ENCODE assay signal across 16 cellular contexts in genomic region chr2:191190861-191191552, GRCh38. TPM values are rescaled to one million over a fixed set of nuclear protein-coding genes. Genes with fewer than 3 reads are reported as not detected.
A peak's percentile ranks its signal among the peaks of the same experiment; 100 is the strongest.
DNase-seq lines count a peak whose midpoint lies in the region; ATAC-seq, FAIRE-seq and TF ChIP-seq lines count a peak whose summit lies in the region.
"Had no signal": no experiment of that assay in that cellular context is flagged by ENCODE, and none has a peak within 500 bp of the region (broad histone marks: within the 10 kb centered on the region; RNA-seq: fewer than 3 reads in every experiment).

No MANE protein-coding gene starts in this region.

- intact Hi-C loops in HepG2 (cut with micrococcal nuclease; ENCODE audit: unreplicated experiment), result no loop called here
- intact Hi-C loops in right lobe of liver (cut with DNase I), result no loop called here
- intact Hi-C loops in GM12878 (cut with micrococcal nuclease; ENCODE audit: unreplicated experiment), result no loop called here

- no peak overlapping the region for H2BK120ac ChIP-seq in mesenchymal stem cell (ENCODE audit: low read depth, low read length)

- no peak overlapping the region for H3K18ac ChIP-seq in mesenchymal stem cell (ENCODE audit: low read depth in 1 of 2, low read length in 2 of 2)

- RAD21 ChIA-PET in GM12878 (lab: Charles Lee; ENCODE audit: unreplicated experiment), result no interaction called here

- H3K4me1 ChIP-seq in HepG2 (ENCODE audit: insufficient read depth, low read length) (0 out of 2 replicates have a peak, but pooled peaks cover 12% of the 10 kb centered on the region), right lobe of liver (peaks cover 0 to 17% (median 0%) of the 10 kb centered on the region in 4 donors), GM12878 (ENCODE audit: control insufficient read depth, insufficient read depth, low read length) (peaks cover 18% of the 10 kb centered on the region), mesenchymal stem cell (ENCODE audit: control insufficient read depth, insufficient read depth, low read depth, low read length) (no peaks in the 10 kb centered on the region)

- H2BK15ac ChIP-seq in mesenchymal stem cell (ENCODE audit: low read depth, poor library complexity, severe bottlenecking), result no peak overlapping the region

- 26% methylated on average over 5 of the region's 5 CpGs for WGBS in HepG2 (ENCODE audit: low lambda C conversion rate)
- WGBS in right lobe of liver (ENCODE audit: insufficient coverage, low coverage, low lambda C conversion rate, missing lambda C conversion rate), result 96% methylated on average over 5 of the region's 5 CpGs
- WGBS in GM12878 (ENCODE audit: insufficient coverage, insufficient replicate concordance, low lambda C conversion rate, missing lambda C conversion rate), result 78% methylated on average over 5 of the region's 5 CpGs
- 97% methylated on average over 4 of the region's 5 CpGs for WGBS in mesenchymal stem cell

- H3K27ac ChIP-seq in HepG2 (ENCODE audit: extremely low read length, insufficient read depth, low read length) (no peak overlapping the region), right lobe of liver (no peak overlapping the region), GM12878 (ENCODE audit: control insufficient read depth, insufficient read depth) (no peak overlapping the region), mesenchymal stem cell (ENCODE audit: low read length, poor library complexity, severe bottlenecking) (no peak overlapping the region)

- CTCF ChIA-PET in HepG2 (lab: Yijun Ruan, JAX; ENCODE audit: low intra/inter-chr PET ratio, low total read pairs), result no interaction called here
- CTCF ChIA-PET in GM12878 (lab: Yijun Ruan, JAX), result interaction anchor here (1.2 kb wide), 1 partner anchor 24 kb away, joined by 3 read pairs; no protein-coding TSS in a partner anchor

- no peak overlapping the region for H3K4me2 ChIP-seq in HepG2 (ENCODE audit: low read depth, low read length)
- H3K4me2 ChIP-seq in GM12878 (ENCODE audit: control insufficient read depth, insufficient read depth), result no peak overlapping the region
- no peak overlapping the region for H3K4me2 ChIP-seq in mesenchymal stem cell (ENCODE audit: low read length, poor library complexity, severe bottlenecking)

- H3K4ac ChIP-seq in mesenchymal stem cell (ENCODE audit: low read depth in 1 of 2, low read length in 2 of 2), result no peak overlapping the region

- no peaks in the 10 kb centered on the region for H4K20me1 ChIP-seq in HepG2 (ENCODE audit: insufficient read depth, low read length)
- H4K20me1 ChIP-seq in GM12878 (ENCODE audit: control insufficient read depth, insufficient read depth), result no peaks in the 10 kb centered on the region

- H2AFZ ChIP-seq in HepG2 (ENCODE audit: low read length) (no peak overlapping the region), GM12878 (ENCODE audit: control insufficient read depth, low read depth, low read length) (no peak overlapping the region), mesenchymal stem cell (ENCODE audit: low read depth, low read length) (no peak overlapping the region)

- TF ChIP-seq CTCF in HepG2 (CRISPR knock-in tag; IDR thresholded peaks at IDR 0.05) (no peak), right lobe of liver (IDR thresholded peaks at IDR 0.05) (no peak), GM12878 (IDR thresholded peaks at IDR 0.05 in 2 of 3, conservative IDR thresholded peaks at IDR 0.05 in 1 of 3; ENCODE audit: control insufficient read depth in 2 of 3, extremely low read depth in 1 of 3, insufficient read depth in 1 of 3, low read depth in 3 of 3, low read length in 3 of 3) (no peak)

- in situ Hi-C loops in HepG2 (cut with HindIII; ENCODE audit: extremely low pct_ligation_motif_present, low pct_unique_long_range_greater_than_20kb), result no loop called here
- in situ Hi-C loops in GM12878 (cut with MboI), result no loop called here

- DNase-seq in NOMO-1 (lab: John Stamatoyannopoulos, UW; ENCODE audit: unreplicated experiment in 2 of 2), result peak; percentile 3 to 10
- DNase-seq in NOMO-1 treated with DMSO at 0.1 percent for 48 hours (lab: John Stamatoyannopoulos, UW; ENCODE audit: unreplicated experiment), result no peak
- no peak for DNase-seq in HepG2 (ENCODE audit: low spot score)
- no peak for DNase-seq in right lobe of liver
- DNase-seq in GM12878 (ENCODE audit: low read depth, low spot score), result no peak
- DNase-seq in mesenchymal stem cell, result no peak
- DNase-seq: 8988T; CD4-positive, alpha-beta memory T cell; H7; MV-4-11; NCI-H2171 treated with DMSO at 0.1 percent for 48 hours; NCI-H774 had no signal

- H3K27me3 ChIP-seq in HepG2 (ENCODE audit: control insufficient read depth in 1 of 2, insufficient read depth in 2 of 2, low read length in 2 of 2), result no peaks in the 10 kb centered on the region
- no peaks in the 10 kb centered on the region for H3K27me3 ChIP-seq in right lobe of liver
- no peaks in the 10 kb centered on the region for H3K27me3 ChIP-seq in GM12878 (replicated peaks in 1 of 2; ENCODE audit: control insufficient read depth in 2 of 2, insufficient read depth in 2 of 2, low read length in 1 of 2)
- no peaks in the 10 kb centered on the region for H3K27me3 ChIP-seq in mesenchymal stem cell (ENCODE audit: control insufficient read depth in 1 of 2, insufficient read depth in 1 of 2, low read length in 2 of 2)

- TF ChIP-seq POLR2A in HepG2 (IDR thresholded peaks at IDR 0.05; ENCODE audit: insufficient read depth in 1 of 2, low read depth in 2 of 2, low read length in 2 of 2), result no peak
- no peak for TF ChIP-seq POLR2A in right lobe of liver (IDR thresholded peaks at IDR 0.05)
- no peak for TF ChIP-seq POLR2A in GM12878 (IDR thresholded peaks at IDR 0.05; ENCODE audit: low read depth, low read length)

- peaks cover 6% of the 10 kb centered on the region; the same call in 1 of the 2 replicates for H3K9me3 ChIP-seq in HepG2 (ENCODE audit: low read length)
- no peaks in the 10 kb centered on the region for H3K9me3 ChIP-seq in right lobe of liver
- peaks cover 4% of the 10 kb centered on the region; the same call in 2 of the 3 replicates for H3K9me3 ChIP-seq in GM12878 (replicated peaks; ENCODE audit: control insufficient read depth, insufficient read depth, low read length)
- no peaks in the 10 kb centered on the region for H3K9me3 ChIP-seq in mesenchymal stem cell (ENCODE audit: control insufficient read depth, low read length)

- POLR2A ChIA-PET in HepG2 (lab: Yijun Ruan, JAX) (no interaction called here), GM12878 (lab: Charles Lee) (no interaction called here)

- H2BK12ac ChIP-seq in mesenchymal stem cell (ENCODE audit: low read length in 2 of 2), result no peak overlapping the region

- BruUV-seq in HepG2 (replicated peaks; lab: Mats Ljungman, UMichigan) (no TSS peak), GM12878 (replicated peaks; lab: Mats Ljungman, UMichigan) (no TSS peak)

- H4K91ac ChIP-seq in mesenchymal stem cell (ENCODE audit: low read length), result no peak overlapping the region

- H3K79me2 ChIP-seq in HepG2 (ENCODE audit: insufficient read depth, low read length) (no peaks in the 10 kb centered on the region), GM12878 (ENCODE audit: control insufficient read depth, insufficient read depth, low read length) (no peaks in the 10 kb centered on the region)

- no peak overlapping the region for H2BK5ac ChIP-seq in mesenchymal stem cell (ENCODE audit: low read depth, low read length, poor library complexity, severe bottlenecking)

- H3K4me3 ChIP-seq in HepG2 (replicated peaks in 1 of 3; ENCODE audit: insufficient read depth in 1 of 3, low read depth in 2 of 3, low read length in 3 of 3), result no peak overlapping the region
- H3K4me3 ChIP-seq in right lobe of liver, result no peak overlapping the region
- H3K4me3 ChIP-seq in GM12878, result no peak overlapping the region
- H3K4me3 ChIP-seq in mesenchymal stem cell (ENCODE audit: insufficient read depth in 1 of 2, low read depth in 1 of 2, low read length in 2 of 2), result no peak overlapping the region

- FAIRE-seq in HepG2 (lab: Jason Lieb, UNC) (no peak), GM12878 (lab: Jason Lieb, UNC) (no peak)

- no peak for ATAC-seq in HepG2
- no peak for ATAC-seq in right lobe of liver
- no peak for ATAC-seq in GM12878
- no peak for ATAC-seq in GM21576 (IDR thresholded peaks at IDR 0.05; ENCODE audit: unreplicated experiment)
- no peak for ATAC-seq in HG03469 (IDR thresholded peaks at IDR 0.05; ENCODE audit: unreplicated experiment)
- ATAC-seq: Panc1 had no signal

- no peak overlapping the region for H2AK5ac ChIP-seq in mesenchymal stem cell (ENCODE audit: low read length, severe bottlenecking)

- H3K9ac ChIP-seq in HepG2 (ENCODE audit: insufficient read depth, low read depth, low read length) (no peak overlapping the region), GM12878 (ENCODE audit: control insufficient read depth, insufficient read depth, low read length) (no peak overlapping the region), mesenchymal stem cell (ENCODE audit: low read length) (no peak overlapping the region)

- no peak overlapping the region for H3K14ac ChIP-seq in mesenchymal stem cell (ENCODE audit: low read length in 2 of 2)

- no peak for TF ChIP-seq EP300 in HepG2 (IDR thresholded peaks at IDR 0.05; ENCODE audit: low read depth in 2 of 2, low read length in 2 of 2)
- TF ChIP-seq EP300 in HepG2 (CRISPR knock-in tag; IDR thresholded peaks at IDR 0.05; ENCODE audit: borderline replicate concordance), result no peak
- TF ChIP-seq EP300 in GM12878 (IDR thresholded peaks at IDR 0.05; ENCODE audit: borderline replicate concordance in 1 of 2, control insufficient read depth in 1 of 2, low read depth in 2 of 2, low read length in 2 of 2), result no peak

- H3K23ac ChIP-seq in mesenchymal stem cell (ENCODE audit: low read length in 2 of 2), result no peak overlapping the region

- SMC1A ChIA-PET in GM12878 (lab: Charles Lee; ENCODE audit: uncharacterized antibody, unreplicated experiment), result interaction anchor here (1.3 kb wide), 1 partner anchor 141 kb away, joined by 4 read pairs; no protein-coding TSS in a partner anchor

- H3K36me3 ChIP-seq in HepG2 (replicated peaks in 1 of 2; ENCODE audit: control insufficient read depth in 1 of 2, insufficient read depth in 2 of 2, low read length in 2 of 2) (no peaks in the 10 kb centered on the region), right lobe of liver (no peaks in the 10 kb centered on the region), GM12878 (ENCODE audit: control insufficient read depth in 2 of 2, insufficient read depth in 2 of 2, low read length in 1 of 2) (no peaks in the 10 kb centered on the region), mesenchymal stem cell (ENCODE audit: control insufficient read depth in 1 of 2, insufficient read depth in 2 of 2, low read depth in 1 of 2, low read length in 2 of 2) (no peaks in the 10 kb centered on the region)

- no peak for TF ChIP-seq RAD21 in HepG2 (CRISPR knock-in tag; IDR thresholded peaks at IDR 0.05)
- no peak for TF ChIP-seq RAD21 in GM12878 (IDR thresholded peaks at IDR 0.05; ENCODE audit: insufficient read depth, low read depth, low read length)

- H3K79me1 ChIP-seq in mesenchymal stem cell (replicated peaks; ENCODE audit: low read length, poor library complexity, severe bottlenecking), result no peaks in the 10 kb centered on the region

- H4K8ac ChIP-seq in mesenchymal stem cell (ENCODE audit: low read length), result no peak overlapping the region

RNA-seq across cellular contexts. Expression of gene STAT4, which starts 40.2 kb away (rescaled TPM):
- not detected in 2 replicates for total RNA-seq in HepG2 (2016; rRNA removed; fragmentation: Illumina TruSeq; extraction: Trizol)
- total RNA-seq in HepG2 (2016; cell fraction: cytosol; rRNA removed; fragmentation: Illumina TruSeq; extraction: Trizol; ENCODE audit: low read depth), result not detected in 2 replicates
- 0.09 TPM in 1 of 2 replicates, not detected in the other for total RNA-seq in HepG2 (2016; cell fraction: insoluble cytoplasmic fraction; rRNA removed; fragmentation: Illumina TruSeq; extraction: Trizol)
- 0.09 TPM in 1 of 2 replicates, not detected in the other for total RNA-seq in HepG2 (2016; cell fraction: membrane; rRNA removed; fragmentation: Illumina TruSeq; extraction: Trizol)
- 0.43 TPM in 1 of 2 replicates, not detected in the other for total RNA-seq in HepG2 (2016; cell fraction: nucleus; rRNA removed; fragmentation: Illumina TruSeq; extraction: Trizol)
- 0.37 and 0.40 TPM in 2 replicates for polyA plus RNA-seq in HepG2 (2011; rRNA removed)
- polyA plus RNA-seq in HepG2 (2011; cell fraction: cytosol; rRNA removed), result 0.14 and 0.19 TPM in 2 replicates
- polyA plus RNA-seq in HepG2 (2011; cell fraction: nucleus; rRNA removed), result 1.0 and 1.4 TPM in 2 replicates
- 0.20 and 0.23 TPM in 2 replicates for polyA plus RNA-seq in HepG2 (2012)
- not detected in 2 replicates for polyA plus RNA-seq in HepG2 (2016; cell fraction: cytosol; fragmentation: Illumina TruSeq; extraction: Trizol; ENCODE audit: low read depth)
- polyA plus RNA-seq in HepG2 (2016; cell fraction: insoluble cytoplasmic fraction; fragmentation: Illumina TruSeq; extraction: Trizol; ENCODE audit: low read depth), result not detected in 2 replicates
- polyA plus RNA-seq in HepG2 (2016; cell fraction: membrane; fragmentation: Illumina TruSeq; extraction: Trizol; ENCODE audit: low read depth), result not detected in 2 replicates
- polyA plus RNA-seq in HepG2 (2016; cell fraction: nucleus; fragmentation: Illumina TruSeq; extraction: Trizol; ENCODE audit: insufficient read depth, low read depth), result 0.16 and 0.21 TPM in 2 replicates
- 0.50 and 0.63 TPM in 2 replicates for polyA minus RNA-seq in HepG2 (2011; rRNA and poly(A)+ RNA removed; ENCODE audit: low replicate concordance)
- polyA minus RNA-seq in HepG2 (2011; cell fraction: cytosol; rRNA and poly(A)+ RNA removed), result 0.30 TPM in 1 of 2 replicates, not detected in the other
- polyA minus RNA-seq in HepG2 (2011; cell fraction: nucleus; rRNA and poly(A)+ RNA removed), result 3.6 and 4.0 TPM in 2 replicates
- 1 to 10 TPM in 5 of 6 experiments, under 1 TPM in 1; 0.90 to 6.1 (median 3.2) TPM for total RNA-seq in right lobe of liver
- 144 and 145 TPM in 2 replicates for total RNA-seq in GM12878 (2013; cell fraction: nucleolus; rRNA removed)
- 6.7 and 8.3 TPM in 2 replicates for total RNA-seq in GM12878 (2014; rRNA removed)
- 9.3 and 11.2 TPM in 2 replicates for total RNA-seq in GM12878 (2014; rRNA removed; fragmentation: Illumina TruSeq; extraction: Trizol)
- 5.7 and 6.9 TPM in 2 replicates for total RNA-seq in GM12878 (2021)
- 1.1 TPM for polyA plus RNA-seq in GM12878 (2011; ENCODE audit: low read depth)
- 4.9 and 6.0 TPM in 2 replicates for polyA plus RNA-seq in GM12878 (2011; rRNA removed)
- polyA plus RNA-seq in GM12878 (2011; cell fraction: cytosol; rRNA removed), result 1.7 and 1.9 TPM in 2 replicates
- polyA plus RNA-seq in GM12878 (2011; cell fraction: nucleus; rRNA removed), result 4.0 and 5.4 TPM in 2 replicates
- polyA plus RNA-seq in GM12878 (2012), result 1.8 and 1.9 TPM in 2 replicates
- 9.3 TPM in 2 replicates for polyA plus RNA-seq in GM12878 (2014; fragmentation: Illumina TruSeq; extraction: Trizol)
- 1 to 10 TPM; 3.1 to 4.4 TPM for polyA plus RNA-seq in GM12878 (2014; fragmentation: Nextera tagmentation; extraction: Ambion mirVana)
- polyA plus RNA-seq in GM12878 (2014; rRNA removed), result 5.7 and 7.5 TPM in 2 replicates
- polyA plus RNA-seq in GM12878 (2016; fragmentation: Nextera tagmentation; extraction: Ambion mirVana), result 1 to 10 TPM; 7.3 to 7.9 TPM
- 3.2 and 6.2 TPM in 2 replicates for polyA minus RNA-seq in GM12878 (2011; rRNA and poly(A)+ RNA removed)
- 3.3 and 3.6 TPM in 2 replicates for polyA minus RNA-seq in GM12878 (2011; cell fraction: cytosol; rRNA and poly(A)+ RNA removed)
- polyA minus RNA-seq in GM12878 (2011; cell fraction: nucleus; rRNA and poly(A)+ RNA removed), result 6.3 and 6.6 TPM in 2 replicates
- polyA plus RNA-seq in mesenchymal stem cell (2013, experiment 1 of 2), result 1.1 TPM
- polyA plus RNA-seq in mesenchymal stem cell (2013, experiment 2 of 2), result 1.0 TPM
- total RNA-seq: SK-MEL-5 had no signal

RNA-seq across cellular contexts. Expression of gene MYO1B, which starts 54.2 kb away (rescaled TPM):
- 89.8 and 134 TPM in 2 replicates for total RNA-seq in HepG2 (2016; rRNA removed; fragmentation: Illumina TruSeq; extraction: Trizol)
- total RNA-seq in HepG2 (2016; cell fraction: cytosol; rRNA removed; fragmentation: Illumina TruSeq; extraction: Trizol; ENCODE audit: low read depth), result 6.6 and 8.5 TPM in 2 replicates
- total RNA-seq in HepG2 (2016; cell fraction: insoluble cytoplasmic fraction; rRNA removed; fragmentation: Illumina TruSeq; extraction: Trizol), result 89.7 and 128 TPM in 2 replicates
- total RNA-seq in HepG2 (2016; cell fraction: membrane; rRNA removed; fragmentation: Illumina TruSeq; extraction: Trizol), result 27.4 and 29.4 TPM in 2 replicates
- total RNA-seq in HepG2 (2016; cell fraction: nucleus; rRNA removed; fragmentation: Illumina TruSeq; extraction: Trizol), result 108 and 113 TPM in 2 replicates
- 29.5 and 36.9 TPM in 2 replicates for polyA plus RNA-seq in HepG2 (2011; rRNA removed)
- 14.6 and 19.2 TPM in 2 replicates for polyA plus RNA-seq in HepG2 (2011; cell fraction: cytosol; rRNA removed)
- 34.7 and 34.9 TPM in 2 replicates for polyA plus RNA-seq in HepG2 (2011; cell fraction: nucleus; rRNA removed)
- 29.4 and 36.8 TPM in 2 replicates for polyA plus RNA-seq in HepG2 (2012)
- 2.2 and 2.6 TPM in 2 replicates for polyA plus RNA-seq in HepG2 (2016; cell fraction: cytosol; fragmentation: Illumina TruSeq; extraction: Trizol; ENCODE audit: low read depth)
- 101 and 106 TPM in 2 replicates for polyA plus RNA-seq in HepG2 (2016; cell fraction: insoluble cytoplasmic fraction; fragmentation: Illumina TruSeq; extraction: Trizol; ENCODE audit: low read depth)
- polyA plus RNA-seq in HepG2 (2016; cell fraction: membrane; fragmentation: Illumina TruSeq; extraction: Trizol; ENCODE audit: low read depth), result 8.4 and 10.5 TPM in 2 replicates
- polyA plus RNA-seq in HepG2 (2016; cell fraction: nucleus; fragmentation: Illumina TruSeq; extraction: Trizol; ENCODE audit: insufficient read depth, low read depth), result 79.1 and 80.1 TPM in 2 replicates
- 12.3 and 50.8 TPM in 2 replicates for polyA minus RNA-seq in HepG2 (2011; rRNA and poly(A)+ RNA removed; ENCODE audit: low replicate concordance)
- polyA minus RNA-seq in HepG2 (2011; cell fraction: cytosol; rRNA and poly(A)+ RNA removed), result 45.9 and 51.5 TPM in 2 replicates
- polyA minus RNA-seq in HepG2 (2011; cell fraction: nucleus; rRNA and poly(A)+ RNA removed), result 155 and 169 TPM in 2 replicates
- 100 to 1,000 TPM; 171 to 273 (median 221) TPM for total RNA-seq in right lobe of liver
- total RNA-seq in GM12878 (2013; cell fraction: nucleolus; rRNA removed), result 10.2 and 12.8 TPM in 2 replicates
- 3.0 and 3.2 TPM in 2 replicates for total RNA-seq in GM12878 (2014; rRNA removed)
- total RNA-seq in GM12878 (2014; rRNA removed; fragmentation: Illumina TruSeq; extraction: Trizol), result 3.5 and 4.2 TPM in 2 replicates
- 2.2 and 3.6 TPM in 2 replicates for total RNA-seq in GM12878 (2021)
- polyA plus RNA-seq in GM12878 (2011; ENCODE audit: low read depth), result 0.42 TPM
- 0.10 TPM in 2 replicates for polyA plus RNA-seq in GM12878 (2011; rRNA removed)
- 0.04 and 0.10 TPM in 2 replicates for polyA plus RNA-seq in GM12878 (2011; cell fraction: cytosol; rRNA removed)
- polyA plus RNA-seq in GM12878 (2011; cell fraction: nucleus; rRNA removed), result 0.10 and 0.13 TPM in 2 replicates
- polyA plus RNA-seq in GM12878 (2012), result 0.42 and 0.69 TPM in 2 replicates
- 2.8 and 4.2 TPM in 2 replicates for polyA plus RNA-seq in GM12878 (2014; fragmentation: Illumina TruSeq; extraction: Trizol)
- under 1 TPM; 0.40 to 0.57 TPM for polyA plus RNA-seq in GM12878 (2014; fragmentation: Nextera tagmentation; extraction: Ambion mirVana)
- 1.3 and 1.4 TPM in 2 replicates for polyA plus RNA-seq in GM12878 (2014; rRNA removed)
- polyA plus RNA-seq in GM12878 (2016; fragmentation: Nextera tagmentation; extraction: Ambion mirVana), result 1 to 10 TPM; 1.2 to 1.8 TPM
- polyA minus RNA-seq in GM12878 (2011; rRNA and poly(A)+ RNA removed), result 0.36 TPM in 1 of 2 replicates, not detected in the other
- not detected in 2 replicates for polyA minus RNA-seq in GM12878 (2011; cell fraction: cytosol; rRNA and poly(A)+ RNA removed)
- 0.10 and 0.24 TPM in 2 replicates for polyA minus RNA-seq in GM12878 (2011; cell fraction: nucleus; rRNA and poly(A)+ RNA removed)
- polyA plus RNA-seq in mesenchymal stem cell (2013, experiment 1 of 2), result 35.3 TPM
- polyA plus RNA-seq in mesenchymal stem cell (2013, experiment 2 of 2), result 35.3 TPM

Comparison
In these comparisons a context has a peak if more than half of its experiments do, and no peak if none do; other contexts are left out.
1. DNase-seq: peak in NOMO-1 (2 of 2); none in NOMO-1 treated with DMSO at 0.1 percent for 48 hours (single experiment), HepG2 (single experiment), right lobe of liver (0 of 3), GM12878 (single experiment) and mesenchymal stem cell (single experiment).